9 cellular contexts compared by ENCODE assay signal in genomic region chr19:50896591-50897190, GRCh38. TPM values are rescaled to one million over a fixed set of nuclear protein-coding genes. Genes with fewer than 3 reads are reported as not detected.
DNase-seq lines count a peak whose midpoint lies in the region; ATAC-seq and TF ChIP-seq lines count a peak whose summit lies in the region.
"Had no signal": no experiment of that assay in that cellular context is flagged by ENCODE, and none has a peak within 500 bp of the region (broad histone marks: within the 10 kb centered on the region; RNA-seq: fewer than 3 reads in every experiment).

No MANE protein-coding gene starts in this region.

- ATAC-seq in GM18868 (IDR thresholded peaks at IDR 0.05; ENCODE audit: unreplicated experiment) (peak; percentile 90), HG02970 (IDR thresholded peaks at IDR 0.05; ENCODE audit: low FRiP score, unreplicated experiment) (peak; percentile 77)

- H3K4me1 ChIP-seq in left ventricle myocardium inferior (no peaks in the 10 kb centered on the region), sigmoid colon (peaks cover 0 to 4% (median 0%) of the 10 kb centered on the region in 4 donors)
- H3K4me1 ChIP-seq: upper lobe of left lung had no signal

- TF ChIP-seq CTCF in fibroblast of the aortic adventitia (IDR thresholded peaks at IDR 0.05; ENCODE audit: insufficient read depth, low read length), result no peak
- TF ChIP-seq CTCF in left ventricle myocardium inferior (IDR thresholded peaks at IDR 0.05; ENCODE audit: borderline replicate concordance), result no peak
- TF ChIP-seq CTCF in sigmoid colon (IDR thresholded peaks at IDR 0.05), result no peak

- no peak for TF ChIP-seq EP300 in sigmoid colon (IDR thresholded peaks at IDR 0.05)

- H3K9me3 ChIP-seq in left ventricle myocardium inferior (replicated peaks) (no peaks in the 10 kb centered on the region), sigmoid colon (no peaks in the 10 kb centered on the region)
- H3K9me3 ChIP-seq: upper lobe of left lung had no signal

- no peaks in the 10 kb centered on the region for H3K36me3 ChIP-seq in left ventricle myocardium inferior
- no peaks in the 10 kb centered on the region for H3K36me3 ChIP-seq in sigmoid colon
- H3K36me3 ChIP-seq: upper lobe of left lung had no signal

- H3K27me3 ChIP-seq in left ventricle myocardium inferior (ENCODE audit: low read depth), result peaks cover 91% of the 10 kb centered on the region
- peaks cover 0 to 13% (median 0%) of the 10 kb centered on the region in 3 donors for H3K27me3 ChIP-seq in sigmoid colon
- H3K27me3 ChIP-seq: upper lobe of left lung had no signal

- in situ Hi-C loops in Caki2 (cut with HindIII; ENCODE audit: low pct_unique_long_range_greater_than_20kb, low sequenced_read_pairs), result no loop called here

- no peak for TF ChIP-seq POLR2A in sigmoid colon (IDR thresholded peaks at IDR 0.05)

- 73 to 80% methylated on average over 6 of the region's 6 CpGs for WGBS in sigmoid colon, 2 donors

- DNase-seq in Caki2 (ENCODE audit: low read depth), result peak; percentile 98
- DNase-seq in NCI-H2196 treated with DMSO at 0.1 percent for 48 hours (lab: John Stamatoyannopoulos, UW; ENCODE audit: unreplicated experiment), result peak; percentile 13
- DNase-seq in fibroblast of the aortic adventitia (ENCODE audit: low read depth), result peak; percentile 17
- no peak for DNase-seq in C1 segment of cervical spinal cord (lab: John Stamatoyannopoulos, UW)
- DNase-seq in left ventricle myocardium inferior, result no peak
- DNase-seq in sigmoid colon, result no peak
- DNase-seq: upper lobe of left lung had no signal

- intact Hi-C loops in left ventricle myocardium inferior (cut with micrococcal nuclease), result no loop called here
- intact Hi-C loops in sigmoid colon (cut with DNase I), result no loop called here

- no peak overlapping the region for H3K4me3 ChIP-seq in fibroblast of the aortic adventitia (ENCODE audit: low read depth, low read length)
- H3K4me3 ChIP-seq in left ventricle myocardium inferior, result no peak overlapping the region
- no peak overlapping the region for H3K4me3 ChIP-seq in sigmoid colon
- H3K4me3 ChIP-seq: upper lobe of left lung had no signal

- H3K27ac ChIP-seq in left ventricle myocardium inferior (replicated peaks) (no peak overlapping the region), sigmoid colon (no peak overlapping the region)
- H3K27ac ChIP-seq: upper lobe of left lung had no signal

RNA-seq across cellular contexts. Expression of gene KLK4, which starts 14.5 kb away (rescaled TPM):
- not detected in 2 replicates for total RNA-seq in Caki2 (2014; rRNA removed; shearing (Covaris generic); ENCODE audit: low replicate concordance)
- total RNA-seq in fibroblast of the aortic adventitia (ENCODE audit: low replicate concordance) (not detected in 2 replicates), left ventricle myocardium inferior (not detected), sigmoid colon (not detected)
- 1 to 10 TPM in 2 of 3 donors, under 1 TPM in 1; 0.39 to 2.8 (median 1.2) TPM for polyA plus RNA-seq in sigmoid colon
- total RNA-seq: upper lobe of left lung had no signal

RNA-seq across cellular contexts. Expression of gene KLK2, which starts 23.5 kb away (rescaled TPM):
- total RNA-seq in Caki2 (2014; rRNA removed; shearing (Covaris generic); ENCODE audit: low replicate concordance), result not detected in 2 replicates
- not detected in 2 replicates for total RNA-seq in fibroblast of the aortic adventitia (ENCODE audit: low replicate concordance)
- not detected for total RNA-seq in left ventricle myocardium inferior
- not detected for total RNA-seq in sigmoid colon
- polyA plus RNA-seq in sigmoid colon, result under 1 TPM in 1 of 3 donors, not detected in 2; 0.28 TPM
- total RNA-seq: upper lobe of left lung had no signal

RNA-seq across cellular contexts. Expression of gene KLK3, which starts 42.0 kb away (rescaled TPM):
- not detected in 2 replicates for total RNA-seq in Caki2 (2014; rRNA removed; shearing (Covaris generic); ENCODE audit: low replicate concordance)
- not detected in 2 replicates for total RNA-seq in fibroblast of the aortic adventitia (ENCODE audit: low replicate concordance)
- not detected for total RNA-seq in left ventricle myocardium inferior
- total RNA-seq in sigmoid colon, result not detected
- 1 to 10 TPM; 1.8 to 4.2 (median 3.0) TPM for polyA plus RNA-seq in sigmoid colon

RNA-seq across cellular contexts. Expression of gene KLK5, which starts 56.1 kb away (rescaled TPM):
- not detected in 2 replicates for total RNA-seq in Caki2 (2014; rRNA removed; shearing (Covaris generic); ENCODE audit: low replicate concordance)
- total RNA-seq in fibroblast of the aortic adventitia (ENCODE audit: low replicate concordance) (0.99 TPM in 1 of 2 replicates, not detected in the other), left ventricle myocardium inferior (not detected), sigmoid colon (not detected)
- polyA plus RNA-seq in sigmoid colon, result not detected

Comparison
In these comparisons a context has a peak if more than half of its experiments do, and no peak if none do; other contexts are left out.
1. DNase-seq: peak in Caki2 (single experiment), NCI-H2196 treated with DMSO at 0.1 percent for 48 hours (single experiment) and fibroblast of the aortic adventitia (single experiment); none in C1 segment of cervical spinal cord (0 of 14), left ventricle myocardium inferior (single experiment) and sigmoid colon (single experiment).